In the genomic region with DNA sequence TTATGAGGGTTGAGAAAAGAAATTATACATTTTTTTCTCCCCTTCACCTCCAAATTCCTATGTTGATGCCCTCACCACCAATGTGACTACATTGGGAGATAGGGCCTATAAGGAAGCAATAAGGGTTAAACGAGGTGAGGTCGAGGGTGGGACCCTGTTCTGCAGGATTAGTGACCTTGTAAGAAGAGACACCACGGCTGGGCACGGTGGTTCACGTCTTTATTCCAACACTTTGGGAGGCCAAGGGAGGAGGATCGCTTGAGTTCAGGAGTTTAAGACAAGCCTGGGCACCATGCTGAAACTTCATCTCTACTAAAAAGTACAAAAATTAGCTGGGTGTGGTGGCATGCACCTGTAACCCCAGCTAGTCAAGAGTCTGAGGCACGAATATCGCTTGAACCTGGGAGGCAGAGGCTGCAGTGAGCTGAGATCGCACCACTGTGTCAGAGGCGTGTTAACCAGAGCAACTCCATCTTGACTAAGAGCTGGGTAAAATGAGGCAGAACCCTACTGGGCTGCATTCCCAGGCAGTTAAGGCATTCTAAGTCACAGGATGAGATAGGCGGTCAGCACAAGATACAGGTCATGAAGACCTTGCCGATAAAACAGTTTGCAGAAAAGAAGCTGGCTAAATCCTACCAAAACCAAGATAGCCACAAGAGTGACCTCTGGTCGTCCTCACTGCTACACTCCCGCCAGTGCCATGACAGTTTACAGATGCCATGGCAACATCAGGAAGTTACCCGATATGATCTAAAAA, we compare ENCODE assay signal across 1 cellular context.
TF ChIP-seq lines count a peak whose summit lies in the region.

No MANE protein-coding gene starts in this region.

TF ChIP-seq in IMR-90, 13 proteins besides CTCF, POLR2A, EP300 and RAD21:
- TF ChIP-seq RFX5 (IDR thresholded peaks at IDR 0.05; ENCODE audit: low read depth, low read length) = no peak
- TF ChIP-seq NFE2L2 (IDR thresholded peaks at IDR 0.05; ENCODE audit: low read depth, low read length) = no peak
- no peak for TF ChIP-seq MAFK (IDR thresholded peaks at IDR 0.05; ENCODE audit: low read depth, low read length)
- TF ChIP-seq, protein P1, sequence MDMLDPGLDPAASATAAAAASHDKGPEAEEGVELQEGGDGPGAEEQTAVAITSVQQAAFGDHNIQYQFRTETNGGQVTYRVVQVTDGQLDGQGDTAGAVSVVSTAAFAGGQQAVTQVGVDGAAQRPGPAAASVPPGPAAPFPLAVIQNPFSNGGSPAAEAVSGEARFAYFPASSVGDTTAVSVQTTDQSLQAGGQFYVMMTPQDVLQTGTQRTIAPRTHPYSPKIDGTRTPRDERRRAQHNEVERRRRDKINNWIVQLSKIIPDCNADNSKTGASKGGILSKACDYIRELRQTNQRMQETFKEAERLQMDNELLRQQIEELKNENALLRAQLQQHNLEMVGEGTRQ (IDR thresholded peaks at IDR 0.05; ENCODE audit: low read depth, low read length) = no peak
- no peak for TF ChIP-seq CEBPB (IDR thresholded peaks at IDR 0.05; ENCODE audit: low read depth, low read length)
- TF ChIP-seq FOS (IDR thresholded peaks at IDR 0.05; ENCODE audit: low read depth, low read length) = no peak
- TF ChIP-seq SMC3 (IDR thresholded peaks at IDR 0.05; ENCODE audit: low read depth, low read length) = no peak
- no peak for TF ChIP-seq RCOR1 (IDR thresholded peaks at IDR 0.05; ENCODE audit: insufficient replicate concordance, low read length)
- TF ChIP-seq BHLHE40 (IDR thresholded peaks at IDR 0.05; ENCODE audit: low read depth, low read length) = no peak
- TF ChIP-seq CHD1 (IDR thresholded peaks at IDR 0.05; ENCODE audit: low read depth, low read length) = no peak
- no peak for TF ChIP-seq MAZ (IDR thresholded peaks at IDR 0.05; ENCODE audit: borderline replicate concordance, low read depth, low read length)
- TF ChIP-seq, protein P2, sequence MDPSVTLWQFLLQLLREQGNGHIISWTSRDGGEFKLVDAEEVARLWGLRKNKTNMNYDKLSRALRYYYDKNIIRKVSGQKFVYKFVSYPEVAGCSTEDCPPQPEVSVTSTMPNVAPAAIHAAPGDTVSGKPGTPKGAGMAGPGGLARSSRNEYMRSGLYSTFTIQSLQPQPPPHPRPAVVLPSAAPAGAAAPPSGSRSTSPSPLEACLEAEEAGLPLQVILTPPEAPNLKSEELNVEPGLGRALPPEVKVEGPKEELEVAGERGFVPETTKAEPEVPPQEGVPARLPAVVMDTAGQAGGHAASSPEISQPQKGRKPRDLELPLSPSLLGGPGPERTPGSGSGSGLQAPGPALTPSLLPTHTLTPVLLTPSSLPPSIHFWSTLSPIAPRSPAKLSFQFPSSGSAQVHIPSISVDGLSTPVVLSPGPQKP (IDR thresholded peaks at IDR 0.05; ENCODE audit: borderline replicate concordance, low read depth, low read length) = no peak
TF ChIP-seq in IMR-90: peak in this region for 0.
